11 cellular contexts compared by ENCODE assay signal in the genomic region with DNA sequence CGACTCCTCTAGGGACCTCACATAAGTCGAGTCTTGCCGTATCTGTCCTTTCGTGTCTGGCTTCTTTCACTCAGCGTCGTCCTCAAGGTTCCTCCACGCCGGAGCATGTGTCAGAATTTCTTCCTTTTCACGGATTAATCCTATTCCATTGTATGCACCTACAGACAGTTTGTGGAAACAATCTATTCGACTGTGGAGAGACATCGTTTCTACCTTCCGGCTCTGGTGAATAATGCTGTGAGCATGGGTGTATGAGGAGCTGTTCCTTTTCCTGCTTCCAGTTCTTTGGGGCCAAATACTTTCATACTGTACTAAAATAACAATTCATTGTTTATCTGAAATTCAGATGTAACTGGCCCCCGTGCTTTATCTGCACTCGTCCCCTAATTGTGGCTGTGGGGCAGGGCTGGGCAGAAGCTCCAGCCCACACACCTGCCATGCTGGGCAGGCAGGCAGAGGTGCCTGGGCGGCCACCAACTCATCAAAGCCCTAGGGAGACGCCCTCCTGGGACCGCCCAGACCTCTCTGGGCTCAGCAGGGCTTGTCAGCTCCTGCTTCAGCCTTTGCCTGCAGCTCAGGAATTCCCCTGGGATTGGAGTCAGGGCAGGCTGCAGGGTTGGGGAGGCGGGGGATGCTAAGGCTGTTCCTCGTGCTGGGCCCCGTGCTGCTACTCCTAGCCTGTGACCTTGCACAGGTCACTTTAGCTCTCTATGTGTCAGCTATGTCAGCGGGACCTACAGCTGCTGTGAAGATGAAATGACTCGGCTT. TPM values are rescaled to one million over a fixed set of nuclear protein-coding genes. Genes with fewer than 3 reads are reported as not detected.
DNase-seq lines count a peak whose midpoint lies in the region; ATAC-seq and TF ChIP-seq lines count a peak whose summit lies in the region.
"Had no signal": no experiment of that assay in that cellular context is flagged by ENCODE, and none has a peak within 500 bp of the region (broad histone marks: within the 10 kb centered on the region; RNA-seq: fewer than 3 reads in every experiment).

No MANE protein-coding gene starts in this region.

- H3K4me1 Mint-ChIP-seq in nephron: peaks cover 26% of the 10 kb centered on the region

- TF ChIP-seq CTCF in nephron (IDR thresholded peaks at IDR 0.05; ENCODE audit: unreplicated experiment in 3 of 3) (no peak), coronary artery (IDR thresholded peaks at IDR 0.05) (no peak)

- ATAC-seq in GM18519 (IDR thresholded peaks at IDR 0.05; ENCODE audit: low FRiP score, unreplicated experiment) (no peak), left colon (no peak)

- peaks cover 18% of the 10 kb centered on the region for H3K27me3 Mint-ChIP-seq in nephron (ENCODE audit: low read depth)

- intact Hi-C loops in left colon (cut with DNase I, micrococcal nuclease): no loop called here

- no peak overlapping the region for H3K4me3 ChIP-seq in coronary artery

- H3K9me3 Mint-ChIP-seq in nephron: no peaks in the 10 kb centered on the region

- H3K36me3 Mint-ChIP-seq in nephron (ENCODE audit: low read depth): peaks cover 7% of the 10 kb centered on the region

- H3K27ac ChIP-seq in caudate nucleus (ENCODE audit: low read depth, low read length): peak overlapping the region; percentile 44
- H3K27ac ChIP-seq in coronary artery: no peak overlapping the region

- DNase-seq in DMS153 treated with DMSO at 0.1 percent for 48 hours (lab: John Stamatoyannopoulos, UW; ENCODE audit: unreplicated experiment): peak; percentile 89
- peak; percentile 8 for DNase-seq in NCI-H1105 (lab: John Stamatoyannopoulos, UW)
- DNase-seq in caudate nucleus (lab: John Stamatoyannopoulos, UW): peak in 1 of 61 donors; percentile 38
- DNase-seq in coronary artery (ENCODE audit: low spot score): no peak
- no peak for DNase-seq in OCI-M1 (lab: John Stamatoyannopoulos, UW)
- DNase-seq in left colon: no peak
- DNase-seq: activated CD8-positive, alpha-beta memory T cell treated with anti-CD3 and anti-CD28 coated beads for 24 hours; NCI-H187; stimulated activated CD4-positive, alpha-beta T cell treated with anti-CD3 and anti-CD28 coated beads, Interleukin-15, amount 100 ng/mL, for 24 hours had no signal

- peak overlapping the region in 1 of 3 experiments; percentile 28 for H3K27ac Mint-ChIP-seq in nephron

- H3K4me3 Mint-ChIP-seq in nephron: peak overlapping the region; percentile 65 to 67 (median 66)

RNA-seq across cellular contexts. Expression of gene GPC1, which starts 14.5 kb away (rescaled TPM):
- total RNA-seq in left colon: 10 to 100 TPM; 10.4 to 20.0 TPM

Comparison
In these comparisons a context has a peak if more than half of its experiments do, and no peak if none do; other contexts are left out.
1. DNase-seq: peak in DMS153 treated with DMSO at 0.1 percent for 48 hours (single experiment) and NCI-H1105 (single experiment); none in coronary artery (single experiment), OCI-M1 (single experiment) and left colon (0 of 2).